In genomic region chr11:129881570-129882170, GRCh38 we compare ENCODE assay signal across 9 cellular contexts. TPM values are rescaled to one million over a fixed set of nuclear protein-coding genes. Genes with fewer than 3 reads are reported as not detected.
DNase-seq lines count a peak whose midpoint lies in the region; ATAC-seq and TF ChIP-seq lines count a peak whose summit lies in the region.
"Had no signal": no experiment of that assay in that cellular context is flagged by ENCODE, and none has a peak within 500 bp of the region (broad histone marks: within the 10 kb centered on the region; RNA-seq: fewer than 3 reads in every experiment).

No MANE protein-coding gene starts in this region.

- TF ChIP-seq CTCF in LNCAP (IDR thresholded peaks at IDR 0.05): peak; percentile 70

- H3K9me3 ChIP-seq in CD4-positive, CD25-positive, alpha-beta regulatory T cell (ENCODE audit: control insufficient read depth in 2 of 2, low read length in 2 of 2): no peaks in the 10 kb centered on the region

- H3K4me1 ChIP-seq in CD4-positive, CD25-positive, alpha-beta regulatory T cell (ENCODE audit: control insufficient read depth, insufficient read depth, low read length, poor library complexity, severe bottlenecking): no peaks in the 10 kb centered on the region

- peak overlapping the region in 1 of 3 donors; percentile 20 for H3K27ac Mint-ChIP-seq in CD4-positive, CD25-positive, alpha-beta regulatory T cell
- H3K27ac Mint-ChIP-seq in activated T-helper 17 cell treated with anti-CD3 and anti-CD28 coated beads, Interleukin-2, amount 50 U/mL, for 72 hours: no peak overlapping the region
- H3K27ac Mint-ChIP-seq: naive B cell had no signal

- H3K27me3 ChIP-seq in CD4-positive, CD25-positive, alpha-beta regulatory T cell (ENCODE audit: control insufficient read depth, insufficient read depth, low read length): no peaks in the 10 kb centered on the region

- ATAC-seq in CD4-positive, CD25-positive, alpha-beta regulatory T cell (ENCODE audit: low read depth in 2 of 2): no peak
- peak; percentile 59 for ATAC-seq in GM18909 (IDR thresholded peaks at IDR 0.05; ENCODE audit: poor library complexity, unreplicated experiment)
- no peak for ATAC-seq in activated T-helper 17 cell treated with anti-CD3 and anti-CD28 coated beads, Interleukin-2, amount 50 U/mL, for 72 hours (replicated peaks)

- no peaks in the 10 kb centered on the region for H3K9me3 Mint-ChIP-seq in CD4-positive, CD25-positive, alpha-beta regulatory T cell
- H3K9me3 Mint-ChIP-seq in activated T-helper 17 cell treated with anti-CD3 and anti-CD28 coated beads, Interleukin-2, amount 50 U/mL, for 72 hours: no peaks in the 10 kb centered on the region
- H3K9me3 Mint-ChIP-seq: naive B cell had no signal

- peaks cover 98% of the 10 kb centered on the region for H3K36me3 ChIP-seq in CD4-positive, CD25-positive, alpha-beta regulatory T cell (ENCODE audit: control insufficient read depth, insufficient read depth, low read length)

- peaks cover 74% of the 10 kb centered on the region for H3K36me3 Mint-ChIP-seq in CD4-positive, CD25-positive, alpha-beta regulatory T cell
- peaks cover 100% of the 10 kb centered on the region for H3K36me3 Mint-ChIP-seq in activated T-helper 17 cell treated with anti-CD3 and anti-CD28 coated beads, Interleukin-2, amount 50 U/mL, for 72 hours (ENCODE audit: low read depth)

- H3K4me1 Mint-ChIP-seq in CD4-positive, CD25-positive, alpha-beta regulatory T cell: peaks cover 0 to 6% (median 3%) of the 10 kb centered on the region in 4 donors
- no peaks in the 10 kb centered on the region for H3K4me1 Mint-ChIP-seq in activated T-helper 17 cell treated with anti-CD3 and anti-CD28 coated beads, Interleukin-2, amount 50 U/mL, for 72 hours

- DNase-seq in CD4-positive, CD25-positive, alpha-beta regulatory T cell: peak in 2 of 3 donors; percentile 19 to 47
- peak; percentile 67 for DNase-seq in activated CD8-positive, alpha-beta memory T cell treated with anti-CD3 and anti-CD28 coated beads for 24 hours
- DNase-seq in fibroblast of peridontal ligament (ENCODE audit: extremely low read depth) (peak; percentile 21), mucosa of gallbladder (ENCODE audit: low spot score) (no peak)
- DNase-seq in stimulated activated CD4-positive, alpha-beta T cell treated with anti-CD3 and anti-CD28 coated beads, Interleukin-1b, Interleukin-23, amount 100 ng/mL, for 24 hours (ENCODE audit: low read depth in 4 of 4, low spot score in 1 of 4): peak in 3 of 4 experiments; percentile 18 to 35 (median 21)
- DNase-seq: naive B cell had no signal

- H3K27ac ChIP-seq in CD4-positive, CD25-positive, alpha-beta regulatory T cell (ENCODE audit: insufficient read depth, low read length, poor library complexity, severe bottlenecking): no peak overlapping the region

- no peaks in the 10 kb centered on the region for H3K27me3 Mint-ChIP-seq in CD4-positive, CD25-positive, alpha-beta regulatory T cell
- no peaks in the 10 kb centered on the region for H3K27me3 Mint-ChIP-seq in activated T-helper 17 cell treated with anti-CD3 and anti-CD28 coated beads, Interleukin-2, amount 50 U/mL, for 72 hours
- H3K27me3 Mint-ChIP-seq: naive B cell had no signal

- H3K4me3 ChIP-seq in CD4-positive, CD25-positive, alpha-beta regulatory T cell (ENCODE audit: low read depth, low read length): no peak overlapping the region

- no peak overlapping the region for H3K4me3 Mint-ChIP-seq in CD4-positive, CD25-positive, alpha-beta regulatory T cell
- H3K4me3 Mint-ChIP-seq in activated T-helper 17 cell treated with anti-CD3 and anti-CD28 coated beads, Interleukin-2, amount 50 U/mL, for 72 hours: no peak overlapping the region
- H3K4me3 Mint-ChIP-seq: naive B cell had no signal

RNA-seq across cellular contexts. Expression of gene NFRKB, which starts 13.7 kb away (rescaled TPM):
- total RNA-seq in CD4-positive, CD25-positive, alpha-beta regulatory T cell: 41.0 TPM
- 10 to 100 TPM; 12.8 to 21.0 (median 19.2) TPM for polyA plus RNA-seq in CD4-positive, CD25-positive, alpha-beta regulatory T cell
- 10 to 100 TPM; 41.8 to 44.0 TPM for total RNA-seq in activated T-helper 17 cell treated with anti-CD3 and anti-CD28 coated beads, Interleukin-2, amount 50 U/mL, for 72 hours
- total RNA-seq in mucosa of gallbladder: 23.5 TPM
